8 cellular contexts compared by ENCODE assay signal in genomic region chr19:38544569-38545315, GRCh38.
DNase-seq lines count a peak whose midpoint lies in the region; ATAC-seq and TF ChIP-seq lines count a peak whose summit lies in the region.

No MANE protein-coding gene starts in this region.

- peaks cover 13% of the 10 kb centered on the region for H3K4me1 Mint-ChIP-seq in activated naive CD4-positive, alpha-beta T cell treated with anti-CD3 and anti-CD28 coated beads for 36 hours (ENCODE audit: low read depth)

- H3K4me3 Mint-ChIP-seq in activated naive CD4-positive, alpha-beta T cell treated with anti-CD3 and anti-CD28 coated beads for 36 hours = no peak overlapping the region

- peak overlapping the region; percentile 47 for H3K27ac ChIP-seq in PC-9
- H3K27ac ChIP-seq in esophagus squamous epithelium = peak overlapping the region in 3 of 4 donors; percentile 30 to 61 (median 44)
- H3K27ac ChIP-seq in temporal lobe (ENCODE audit: low read depth, low read length) = peak overlapping the region; percentile 70
- H3K27ac ChIP-seq in ovary = no peak overlapping the region

- TF ChIP-seq CTCF in PC-9 (conservative IDR thresholded peaks at IDR 0.05) = peak; percentile 18
- peak in 3 of 6 experiments; percentile 57 to 77 (median 61) for TF ChIP-seq CTCF in esophagus squamous epithelium (IDR thresholded peaks at IDR 0.05)
- no peak for TF ChIP-seq CTCF in ovary (IDR thresholded peaks at IDR 0.05)

- POLR2A ChIA-PET in PC-9 (lab: Charles Lee; ENCODE audit: unreplicated experiment) = interaction anchor here (0.5 to 0.6 kb wide), 2 partner anchors 34 to 138 kb away, joined by 4 to 7 read pairs; no protein-coding TSS in a partner anchor

- CTCF ChIA-PET in activated naive CD4-positive, alpha-beta T cell treated with anti-CD3 and anti-CD28 coated beads for 36 hours (lab: Charles Lee) = interaction anchor here (0.6 to 1.8 kb wide), 8 partner anchors 10 to 384 kb away, joined by 3 to 12 read pairs (median 4); partner anchors contain the start of gene MAP4K1
- CTCF ChIA-PET in PC-9 (lab: Charles Lee) = interaction anchor here (0.6 kb wide), 1 partner anchor 95 kb away, joined by 3 read pairs; no protein-coding TSS in a partner anchor

- no TSS peak for BruUV-seq in PC-9 (replicated peaks; lab: Mats Ljungman, UMichigan)

- no peak for DNase-seq in activated naive CD4-positive, alpha-beta T cell treated with anti-CD3 and anti-CD28 coated beads, Interleukin-2, amount 50 U/mL, for 72 hours (ENCODE audit: low spot score in 2 of 2)
- no peak for DNase-seq in activated naive CD4-positive, alpha-beta T cell treated with anti-CD3 and anti-CD28 coated beads for 36 hours
- peak in 1 of 2 experiments; percentile 73 for DNase-seq in PC-9
- DNase-seq in esophagus squamous epithelium (lab: John Stamatoyannopoulos, UW) = no peak
- no peak for DNase-seq in ureter (ENCODE audit: low spot score)
- DNase-seq in ovary = no peak

- H4K20me1 ChIP-seq in PC-9 (ENCODE audit: insufficient read depth) = no peaks in the 10 kb centered on the region

- WGBS in esophagus squamous epithelium, 2 donors = 24 to 31% methylated on average over 5 of the region's 6 CpGs
- WGBS in ovary, 3 donors = 34 to 45% (median 38%) methylated on average over 6 of the region's 6 CpGs

- no peaks in the 10 kb centered on the region for H3K27me3 Mint-ChIP-seq in activated naive CD4-positive, alpha-beta T cell treated with anti-CD3 and anti-CD28 coated beads for 36 hours (ENCODE audit: low read depth)

- no peaks in the 10 kb centered on the region for H3K27me3 ChIP-seq in PC-9 (ENCODE audit: insufficient read depth, low read depth)
- no peaks in the 10 kb centered on the region for H3K27me3 ChIP-seq in esophagus squamous epithelium
- no peaks in the 10 kb centered on the region for H3K27me3 ChIP-seq in ovary

- H3K4me2 ChIP-seq in PC-9 = peak overlapping the region; percentile 67

- no peak overlapping the region for H2AFZ ChIP-seq in PC-9

- TF ChIP-seq EP300 in ovary (IDR thresholded peaks at IDR 0.05) = no peak

- no peaks in the 10 kb centered on the region for H3K9me3 Mint-ChIP-seq in activated naive CD4-positive, alpha-beta T cell treated with anti-CD3 and anti-CD28 coated beads, Interleukin-2, amount 50 U/mL, for 72 hours
- H3K9me3 Mint-ChIP-seq in activated naive CD4-positive, alpha-beta T cell treated with anti-CD3 and anti-CD28 coated beads for 36 hours = peaks cover 1% of the 10 kb centered on the region

- peaks cover 19% of the 10 kb centered on the region for H3K4me1 ChIP-seq in PC-9 (replicated peaks; ENCODE audit: insufficient read depth)
- peaks cover 0 to 28% (median 13%) of the 10 kb centered on the region in 3 donors for H3K4me1 ChIP-seq in esophagus squamous epithelium
- H3K4me1 ChIP-seq in ovary (ENCODE audit: insufficient read depth) = peaks cover 4% of the 10 kb centered on the region

- H3K79me2 ChIP-seq in PC-9 (ENCODE audit: low read depth) = no peaks in the 10 kb centered on the region

- TF ChIP-seq POLR2A in esophagus squamous epithelium (IDR thresholded peaks at IDR 0.05) (no peak), ovary (IDR thresholded peaks at IDR 0.05) (no peak)

- H3K27ac Mint-ChIP-seq in activated naive CD4-positive, alpha-beta T cell treated with anti-CD3 and anti-CD28 coated beads, Interleukin-2, amount 50 U/mL, for 72 hours = peak overlapping the region; percentile 14 to 65
- H3K27ac Mint-ChIP-seq in activated naive CD4-positive, alpha-beta T cell treated with anti-CD3 and anti-CD28 coated beads for 36 hours = no peak overlapping the region

- no peaks in the 10 kb centered on the region for H3K9me2 ChIP-seq in PC-9 (ENCODE audit: insufficient read depth)

- ATAC-seq in activated naive CD4-positive, alpha-beta T cell treated with anti-CD3 and anti-CD28 coated beads, Interleukin-2, amount 50 U/mL, for 72 hours = peak in 1 of 2 donors; percentile 22
- no peak for ATAC-seq in GM19467 (IDR thresholded peaks at IDR 0.05; ENCODE audit: unreplicated experiment)

- intact Hi-C loops in activated naive CD4-positive, alpha-beta T cell treated with anti-CD3 and anti-CD28 coated beads for 36 hours (cut with micrococcal nuclease) = loop anchor here (1.0 to 2.0 kb wide), 5 partner anchors 30 to 386 kb away; partner anchors contain the start of genes MRPS12 and SARS2
- intact Hi-C loops in PC-9 (cut with micrococcal nuclease; ENCODE audit: unreplicated experiment) (loop anchor here (1.0 kb wide), 4 partner anchors 75 to 386 kb away; partner anchors contain the start of genes EIF3K, MRPS12 and SARS2), esophagus squamous epithelium (cut with DNase I) (loop anchor here (5.0 kb wide), 1 partner anchor 83 kb away; no protein-coding TSS in a partner anchor), ovary (cut with DNase I) (loop anchor here in 1 of 4 donors (10.0 kb wide), 1 partner anchor 370 kb away; the partner anchor contains the start of gene CCER2)

- peaks cover 26% of the 10 kb centered on the region for H3F3A ChIP-seq in PC-9 (ENCODE audit: insufficient read depth, low read depth)

- H3K4me3 ChIP-seq in PC-9 (no peak overlapping the region), esophagus squamous epithelium (peak overlapping the region in 2 of 4 donors; percentile 23 to 37), ovary (no peak overlapping the region)

- no peaks in the 10 kb centered on the region for H3K36me3 Mint-ChIP-seq in activated naive CD4-positive, alpha-beta T cell treated with anti-CD3 and anti-CD28 coated beads, Interleukin-2, amount 50 U/mL, for 72 hours
- no peaks in the 10 kb centered on the region for H3K36me3 Mint-ChIP-seq in activated naive CD4-positive, alpha-beta T cell treated with anti-CD3 and anti-CD28 coated beads for 36 hours (ENCODE audit: low read depth)

- H3K36me3 ChIP-seq in PC-9 (ENCODE audit: low read depth) (no peaks in the 10 kb centered on the region), esophagus squamous epithelium (no peaks in the 10 kb centered on the region), ovary (no peaks in the 10 kb centered on the region)

- H3K9me3 ChIP-seq in PC-9 (ENCODE audit: insufficient read depth, low read depth) (no peaks in the 10 kb centered on the region), esophagus squamous epithelium (no peaks in the 10 kb centered on the region), ovary (no peaks in the 10 kb centered on the region)

Comparison
In these comparisons a context has a peak if more than half of its experiments do, and no peak if none do; other contexts are left out.
1. H3K27ac ChIP-seq: peak in PC-9 (single experiment), esophagus squamous epithelium (3 of 4) and temporal lobe (single experiment); none in ovary (0 of 2).